11 cellular contexts compared by ENCODE assay signal in genomic region chr6:31579546-31580445, GRCh38. TPM values are rescaled to one million over a fixed set of nuclear protein-coding genes. Genes with fewer than 3 reads are reported as not detected.
DNase-seq lines count a peak whose midpoint lies in the region; ATAC-seq and TF ChIP-seq lines count a peak whose summit lies in the region.
"Had no signal": no experiment of that assay in that cellular context is flagged by ENCODE, and none has a peak within 500 bp of the region (broad histone marks: within the 10 kb centered on the region; RNA-seq: fewer than 3 reads in every experiment).

No MANE protein-coding gene starts in this region.

- TF ChIP-seq CTCF in epithelial cell of esophagus (IDR thresholded peaks at IDR 0.05; ENCODE audit: insufficient read depth, low read depth, low read length, missing control alignments), result peak; percentile 2

- H3K4me3 ChIP-seq in epithelial cell of esophagus (ENCODE audit: low read length), result no peak overlapping the region

- no peak for DNase-seq in T-helper 2 cell treated with Interferon-gamma antibody and Interleukin-4, amounts not matched to agents 5 μg/mL and 100 μg/mL, for 36 hours (ENCODE audit: low spot score)
- DNase-seq in T-helper 2 cell (no peak), epithelial cell of esophagus (ENCODE audit: low read depth) (no peak), dermis blood vessel endothelial cell (no peak), NOMO-1 treated with dmso at 0.1 percent for 144 hours (lab: John Stamatoyannopoulos, UW; ENCODE audit: unreplicated experiment) (no peak), NCI-H1694 (lab: John Stamatoyannopoulos, UW) (no peak)
- no peak for DNase-seq in stimulated activated naive B cell treated with anti-CD40 and anti-IgM and Interleukin-4, amounts not matched to agents 10 μg/mL and 1 μg/mL and 100 μg/mL, for 72 hours

- ATAC-seq in stimulated activated naive B cell treated with anti-CD40 and anti-IgM and Interleukin-4, amounts not matched to agents 10 μg/mL and 1 μg/mL and 100 μg/mL, for 72 hours (replicated peaks), result no peak

- peaks cover 68% of the 10 kb centered on the region for H3K4me1 Mint-ChIP-seq in T-helper 2 cell treated with Interferon-gamma antibody and Interleukin-4, amounts not matched to agents 5 μg/mL and 100 μg/mL, for 36 hours (ENCODE audit: low read depth)
- H3K4me1 Mint-ChIP-seq in stimulated activated naive B cell treated with anti-CD40 and anti-IgM and Interleukin-4, amounts not matched to agents 10 μg/mL and 1 μg/mL and 100 μg/mL, for 72 hours, result peaks cover 54 to 82% of the 10 kb centered on the region in 2 donors

- peak overlapping the region; percentile 91 for H3K27ac Mint-ChIP-seq in T-helper 2 cell treated with Interferon-gamma antibody and Interleukin-4, amounts not matched to agents 5 μg/mL and 100 μg/mL, for 36 hours
- H3K27ac Mint-ChIP-seq in stimulated activated naive B cell treated with anti-CD40 and anti-IgM and Interleukin-4, amounts not matched to agents 10 μg/mL and 1 μg/mL and 100 μg/mL, for 72 hours, result peak overlapping the region; percentile 15

- peak overlapping the region; percentile 95 for H3K4me3 Mint-ChIP-seq in T-helper 2 cell treated with Interferon-gamma antibody and Interleukin-4, amounts not matched to agents 5 μg/mL and 100 μg/mL, for 36 hours
- peak overlapping the region; percentile 94 to 99 for H3K4me3 Mint-ChIP-seq in stimulated activated naive B cell treated with anti-CD40 and anti-IgM and Interleukin-4, amounts not matched to agents 10 μg/mL and 1 μg/mL and 100 μg/mL, for 72 hours

- TF ChIP-seq POLR2A in Raji (IDR thresholded peaks at IDR 0.05; ENCODE audit: insufficient read depth, low read depth, low read length), result peak; percentile 47; the same call in 1 of the 2 replicates

- H3K36me3 Mint-ChIP-seq in T-helper 2 cell treated with Interferon-gamma antibody and Interleukin-4, amounts not matched to agents 5 μg/mL and 100 μg/mL, for 36 hours (ENCODE audit: low read depth), result peaks cover 69% of the 10 kb centered on the region
- H3K36me3 Mint-ChIP-seq in stimulated activated naive B cell treated with anti-CD40 and anti-IgM and Interleukin-4, amounts not matched to agents 10 μg/mL and 1 μg/mL and 100 μg/mL, for 72 hours, result peaks cover 34 to 40% of the 10 kb centered on the region in 2 donors

- no peaks in the 10 kb centered on the region for H3K27me3 Mint-ChIP-seq in T-helper 2 cell treated with Interferon-gamma antibody and Interleukin-4, amounts not matched to agents 5 μg/mL and 100 μg/mL, for 36 hours (ENCODE audit: low read depth)
- no peaks in the 10 kb centered on the region for H3K27me3 Mint-ChIP-seq in stimulated activated naive B cell treated with anti-CD40 and anti-IgM and Interleukin-4, amounts not matched to agents 10 μg/mL and 1 μg/mL and 100 μg/mL, for 72 hours

- no peaks in the 10 kb centered on the region for H3K9me3 Mint-ChIP-seq in T-helper 2 cell treated with Interferon-gamma antibody and Interleukin-4, amounts not matched to agents 5 μg/mL and 100 μg/mL, for 36 hours
- H3K9me3 Mint-ChIP-seq in stimulated activated naive B cell treated with anti-CD40 and anti-IgM and Interleukin-4, amounts not matched to agents 10 μg/mL and 1 μg/mL and 100 μg/mL, for 72 hours, result no peaks in the 10 kb centered on the region

RNA-seq across cellular contexts. Expression of gene LTB, which starts 2.4 kb away (rescaled TPM):
- 3.4 and 30.5 TPM in 2 replicates for total RNA-seq in dermis blood vessel endothelial cell
- total RNA-seq: A172, frontal cortex had no signal

RNA-seq across cellular contexts. Expression of gene TNF, which starts 4.4 kb away (rescaled TPM):
- total RNA-seq in dermis blood vessel endothelial cell, result 0.17 TPM in 1 of 2 replicates, not detected in the other
- total RNA-seq: A172, frontal cortex had no signal

RNA-seq across cellular contexts. Expression of gene LST1, which starts 6.3 kb away (rescaled TPM):
- total RNA-seq in dermis blood vessel endothelial cell, result 0.37 TPM in 1 of 2 replicates, not detected in the other
- total RNA-seq: A172 had no signal

RNA-seq across cellular contexts. Expression of gene LTA, which starts 7.7 kb away (rescaled TPM):
- total RNA-seq in dermis blood vessel endothelial cell, result not detected in 2 replicates
- total RNA-seq: A172, frontal cortex, Right ventricle myocardium inferior had no signal

RNA-seq across cellular contexts. Expression of gene NCR3, which starts 13.0 kb away (rescaled TPM):
- not detected in 2 replicates for total RNA-seq in dermis blood vessel endothelial cell
- total RNA-seq: A172, frontal cortex had no signal
